Comparison of ENCODE assay signal across 27 cellular contexts in the genomic region with DNA sequence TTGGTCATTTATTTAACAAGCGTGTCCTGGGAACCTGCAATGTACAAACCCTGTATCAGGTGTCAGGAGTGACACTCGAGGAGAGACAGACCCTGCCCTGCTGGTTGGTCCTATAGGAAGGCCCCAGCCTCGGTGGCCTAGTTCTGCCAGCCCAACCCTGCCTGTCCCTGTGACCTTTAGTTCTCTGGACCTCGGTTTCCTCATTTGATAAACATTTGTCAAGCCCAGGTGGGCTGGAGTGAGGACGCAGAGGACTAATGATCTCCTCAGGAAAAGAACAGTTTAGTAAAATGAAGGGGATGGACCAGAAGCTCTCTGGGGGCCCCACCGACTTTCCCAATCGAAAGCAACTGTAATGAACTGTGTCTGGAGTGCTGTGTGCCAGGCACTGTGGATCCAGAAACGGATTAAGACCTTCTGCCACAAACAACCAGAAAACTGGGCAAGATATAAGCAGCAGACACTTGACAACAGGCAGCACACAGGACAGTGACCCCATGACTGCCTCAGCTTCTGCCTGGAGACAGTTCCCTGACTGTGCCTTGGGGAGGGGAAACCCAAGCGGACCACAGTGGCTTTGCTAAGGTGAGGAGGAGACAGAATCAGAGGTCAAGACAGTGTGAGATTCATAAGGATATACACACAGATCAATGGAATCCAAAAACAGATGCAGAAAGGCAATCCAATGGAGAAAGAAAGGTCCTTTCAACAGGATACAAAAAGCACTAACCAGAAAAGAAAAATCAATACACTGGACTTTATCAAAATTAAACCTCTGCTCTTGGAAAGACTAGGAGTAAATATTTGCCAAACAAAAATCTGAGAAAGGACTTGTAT. TPM values are rescaled to one million over a fixed set of nuclear protein-coding genes. Genes with fewer than 3 reads are reported as not detected.
DNase-seq lines count a peak whose midpoint lies in the region; ATAC-seq and TF ChIP-seq lines count a peak whose summit lies in the region.
"Had no signal": no experiment of that assay in that cellular context is flagged by ENCODE, and none has a peak within 500 bp of the region (broad histone marks: within the 10 kb centered on the region; RNA-seq: fewer than 3 reads in every experiment).

No MANE protein-coding gene starts in this region.

- in situ Hi-C loops in transverse colon (cut with MboI; ENCODE audit: low pct_ligation_motif_present in 1 of 4, low pct_unique_long_range_greater_than_20kb in 1 of 4, low sequenced_read_pairs in 3 of 4): loop anchor here in 1 of 4 donors (25.0 kb wide), 1 partner anchor 164 kb away; the partner anchor contains the start of gene MXRA7

- POLR2A ChIA-PET in PC-3 (lab: Charles Lee; ENCODE audit: unreplicated experiment): no interaction called here

- peak overlapping the region; percentile 26; the same call in 1 of the 2 replicates for H3K27ac ChIP-seq in PC-3 (ENCODE audit: low read length)
- peak overlapping the region in 3 of 4 donors; percentile 44 to 63 (median 56) for H3K27ac ChIP-seq in body of pancreas
- no peak overlapping the region for H3K27ac ChIP-seq in left lung
- H3K27ac ChIP-seq in skeletal muscle tissue (ENCODE audit: low read depth, low read length): peak overlapping the region; percentile 42
- H3K27ac ChIP-seq in transverse colon: no peak overlapping the region

- TF ChIP-seq EP300 in transverse colon (IDR thresholded peaks at IDR 0.05; ENCODE audit: low read depth): no peak

- H4K20me1 ChIP-seq in PC-3 (ENCODE audit: low read length): no peaks in the 10 kb centered on the region

- no peak for TF ChIP-seq CTCF in PC-3 (conservative IDR thresholded peaks at IDR 0.05; ENCODE audit: low read depth, low read length)
- TF ChIP-seq CTCF in body of pancreas (IDR thresholded peaks at IDR 0.05): no peak
- no peak for TF ChIP-seq CTCF in left lung (IDR thresholded peaks at IDR 0.05)
- no peak for TF ChIP-seq CTCF in transverse colon (IDR thresholded peaks at IDR 0.05)
- TF ChIP-seq CTCF in lower leg skin (IDR thresholded peaks at IDR 0.05): no peak

- H3K27me3 ChIP-seq in PC-3 (ENCODE audit: low read length): no peaks in the 10 kb centered on the region
- peaks cover 0 to 5% of the 10 kb centered on the region in 2 donors for H3K27me3 ChIP-seq in body of pancreas
- peaks cover 0 to 11% of the 10 kb centered on the region in 2 donors for H3K27me3 ChIP-seq in left lung
- H3K27me3 ChIP-seq in skeletal muscle tissue (ENCODE audit: control insufficient read depth in 3 of 3, insufficient read depth in 3 of 3, low read length in 3 of 3): no peaks in the 10 kb centered on the region
- peaks cover 2% of the 10 kb centered on the region for H3K27me3 ChIP-seq in transverse colon
- H3K27me3 ChIP-seq: foreskin keratinocyte, upper lobe of left lung had no signal

- CTCF ChIA-PET in PC-3 (lab: Charles Lee): interaction anchor here (0.8 kb wide), 1 partner anchor 45 kb away, joined by 3 read pairs; no protein-coding TSS in a partner anchor

- BruUV-seq in PC-3 (replicated peaks; lab: Mats Ljungman, UMichigan): no TSS peak

- DNase-seq in PC-3 (no peak), body of pancreas (no peak), left lung (no peak), transverse colon (no peak), cerebellar cortex (ENCODE audit: low spot score) (no peak), lower leg skin (ENCODE audit: low spot score in 2 of 2) (no peak)
- DNase-seq: activated CD4-positive, alpha-beta memory T cell treated with anti-CD3 and anti-CD28 coated beads, Interleukin-2, amount 10 ng/mL, durations not matched to agents 7 days and 5 days; activated gamma-delta T cell treated with Interleukin-2 at 50 U/mL for 16 hours; activated naive CD8-positive, alpha-beta T cell treated with anti-CD3 and anti-CD28 coated beads, Interleukin-2, amount 50 U/mL, for 24 hours; activated T-cell treated with anti-CD3 and anti-CD28 coated beads for 4 hours; CD4-positive, alpha-beta memory T cell; DMS 273 treated with DMSO at 0.1 percent for 48 hours; effector memory CD4-positive, alpha-beta T cell; foreskin keratinocyte; hypothalamus; KG1; naive thymus-derived CD4-positive, alpha-beta T cell; NCI-H1436 treated with DMSO at 0.1 percent for 48 hours; NCI-H446 treated with DMSO at 0.1 percent for 48 hours; OCI-M1; SHP77; T-helper 9 cell; upper lobe of left lung had no signal

- peaks cover 35% of the 10 kb centered on the region for H3K4me1 ChIP-seq in PC-3 (ENCODE audit: insufficient read depth, low read length)
- peaks cover 70% of the 10 kb centered on the region for H3K4me1 ChIP-seq in body of pancreas
- peaks cover 25 to 66% of the 10 kb centered on the region in 2 donors for H3K4me1 ChIP-seq in left lung
- H3K4me1 ChIP-seq in skeletal muscle tissue (ENCODE audit: control insufficient read depth in 3 of 3, insufficient read depth in 3 of 3, low read length in 3 of 3): peaks cover 46 to 61% (median 61%) of the 10 kb centered on the region in 3 donors
- peaks cover 8 to 25% (median 13%) of the 10 kb centered on the region in 4 donors for H3K4me1 ChIP-seq in transverse colon

- H2AFZ ChIP-seq in PC-3 (ENCODE audit: low read length): no peak overlapping the region

- no peak overlapping the region for H3K4me2 ChIP-seq in PC-3 (ENCODE audit: low read length)

- H3K9me2 ChIP-seq in PC-3 (replicated peaks; ENCODE audit: low read length): no peaks in the 10 kb centered on the region

- H3K9ac ChIP-seq in PC-3 (ENCODE audit: low read length) (0 out of 2 replicates have a peak overlapping the region, but pooled peaks have one; percentile 8), skeletal muscle tissue (ENCODE audit: low read depth in 1 of 3, low read length in 3 of 3) (peak overlapping the region; percentile 33 to 61 (median 40))

- H3K36me3 ChIP-seq in PC-3 (ENCODE audit: low read depth, low read length) (no peaks in the 10 kb centered on the region), body of pancreas (replicated peaks in 1 of 2; ENCODE audit: insufficient read depth in 1 of 2, low read depth in 2 of 2) (no peaks in the 10 kb centered on the region), left lung (no peaks in the 10 kb centered on the region), skeletal muscle tissue (ENCODE audit: control insufficient read depth in 3 of 3, insufficient read depth in 3 of 3, low read length in 3 of 3) (no peaks in the 10 kb centered on the region), transverse colon (no peaks in the 10 kb centered on the region)
- H3K36me3 ChIP-seq: upper lobe of left lung had no signal

- WGBS in body of pancreas, 2 donors: 43 to 46% methylated on average over 8 to 9 of the region's 9 CpGs
- 64 to 82% methylated on average over 4 to 9 of the region's 9 CpGs for WGBS in transverse colon (ENCODE audit: low coverage in 1 of 2), 2 donors
- 69 to 71% methylated on average over 9 of the region's 9 CpGs for WGBS in lower leg skin, 2 donors

- intact Hi-C loops in PC-3 (cut with micrococcal nuclease) (no loop called here), body of pancreas (cut with DNase I) (no loop called here), left lung (cut with DNase I) (no loop called here), transverse colon (cut with DNase I; ENCODE audit: low total_unique reads) (no loop called here), lower leg skin (cut with DNase I; ENCODE audit: low total_unique reads) (no loop called here)

- H3K9me3 ChIP-seq in PC-3 (ENCODE audit: low read length) (no peaks in the 10 kb centered on the region), body of pancreas (no peaks in the 10 kb centered on the region), left lung (no peaks in the 10 kb centered on the region), skeletal muscle tissue (ENCODE audit: control insufficient read depth in 3 of 3, low read length in 3 of 3) (no peaks in the 10 kb centered on the region), transverse colon (no peaks in the 10 kb centered on the region)
- H3K9me3 ChIP-seq: upper lobe of left lung had no signal

- H3F3A ChIP-seq in PC-3 (ENCODE audit: low read length, unreplicated experiment): no peaks in the 10 kb centered on the region

- no peak overlapping the region for H3K4me3 ChIP-seq in PC-3 (ENCODE audit: low read length)
- H3K4me3 ChIP-seq in body of pancreas: no peak overlapping the region
- no peak overlapping the region for H3K4me3 ChIP-seq in left lung
- no peak overlapping the region for H3K4me3 ChIP-seq in skeletal muscle tissue (ENCODE audit: low read length in 3 of 3)
- no peak overlapping the region for H3K4me3 ChIP-seq in transverse colon
- no peak overlapping the region for H3K4me3 ChIP-seq in lower leg skin (ENCODE audit: low read depth, poor library complexity, severe bottlenecking)

- TF ChIP-seq POLR2A in body of pancreas (IDR thresholded peaks at IDR 0.05) (no peak), transverse colon (IDR thresholded peaks at IDR 0.05) (no peak), lower leg skin (IDR thresholded peaks at IDR 0.05) (no peak)

- ATAC-seq in PC-3 (no peak), body of pancreas (no peak), left lung (peak; percentile 28), HG03442 (IDR thresholded peaks at IDR 0.05; ENCODE audit: unreplicated experiment) (no peak)
- ATAC-seq: activated CD4-positive, CD25-positive, alpha-beta regulatory T cell treated with anti-CD3 and anti-CD28 coated beads, Interleukin-2, amount 50 U/mL, for 24 hours; activated naive CD8-positive, alpha-beta T cell treated with anti-CD3 and anti-CD28 coated beads, Interleukin-2, amount 50 U/mL, for 24 hours; foreskin keratinocyte; naive thymus-derived CD4-positive, alpha-beta T cell had no signal

- H3K79me2 ChIP-seq in PC-3 (ENCODE audit: low read length): no peaks in the 10 kb centered on the region

RNA-seq across cellular contexts. Expression of gene PRCD, which starts 8.8 kb away (rescaled TPM):
- total RNA-seq in PC-3 (2014; rRNA removed): 0.86 and 2.5 TPM in 2 replicates
- 1 to 10 TPM in 1 of 2 donors, under 1 TPM in 1; 0.52 to 4.6 TPM for total RNA-seq in body of pancreas
- 1 to 10 TPM; 1.3 to 2.9 TPM for total RNA-seq in left lung
- 0.52 TPM for total RNA-seq in skeletal muscle tissue
- total RNA-seq in transverse colon: 1 to 10 TPM in 1 of 4 donors, under 1 TPM in 1, not detected in 2; 0.64 to 6.8 TPM
- 1 to 10 TPM in 3 of 4 donors, under 1 TPM in 1; 0.42 to 7.5 (median 4.0) TPM for total RNA-seq in lower leg skin
- total RNA-seq: activated CD4-positive, alpha-beta memory T cell treated with anti-CD3 and anti-CD28 coated beads, Interleukin-2, amount 10 ng/mL, durations not matched to agents 7 days and 5 days; CD4-positive, alpha-beta memory T cell; HT1080; naive thymus-derived CD4-positive, alpha-beta T cell had no signal

RNA-seq across cellular contexts. Expression of gene CYGB, which starts 11.1 kb away (rescaled TPM):
- 0.40 and 0.62 TPM in 2 replicates for total RNA-seq in PC-3 (2014; rRNA removed)
- 10 to 100 TPM in 1 of 2 donors, 1 to 10 TPM in 1; 9.6 to 21.1 TPM for total RNA-seq in body of pancreas
- 10 to 100 TPM; 10.2 to 13.7 TPM for total RNA-seq in left lung
- 8.9 TPM for total RNA-seq in skeletal muscle tissue
- 10 to 100 TPM in 2 of 4 donors, 1 to 10 TPM in 2; 7.5 to 20.1 (median 11.3) TPM for total RNA-seq in transverse colon
- 10 to 100 TPM in 3 of 4 donors, 1 to 10 TPM in 1; 9.7 to 14.4 (median 10.7) TPM for total RNA-seq in lower leg skin
- total RNA-seq: activated CD4-positive, alpha-beta memory T cell treated with anti-CD3 and anti-CD28 coated beads, Interleukin-2, amount 10 ng/mL, durations not matched to agents 7 days and 5 days; CD4-positive, alpha-beta memory T cell; naive thymus-derived CD4-positive, alpha-beta T cell had no signal

RNA-seq across cellular contexts. Expression of gene ST6GALNAC2, which starts 37.1 kb away (rescaled TPM):
- total RNA-seq in PC-3 (2014; rRNA removed): 1.0 and 6.4 TPM in 2 replicates
- total RNA-seq in body of pancreas: 10 to 100 TPM in 1 of 2 donors, 1 to 10 TPM in 1; 6.9 to 10.1 TPM
- total RNA-seq in left lung: 10 to 100 TPM; 17.5 to 30.2 TPM
- 2.6 TPM for total RNA-seq in skeletal muscle tissue
- 1 to 10 TPM in 3 of 4 donors, not detected in 1; 1.4 to 4.4 (median 1.6) TPM for total RNA-seq in transverse colon
- 100 to 1,000 TPM in 1 of 4 donors, 10 to 100 TPM in 3; 64.8 to 101 (median 76.5) TPM for total RNA-seq in lower leg skin
- total RNA-seq: HT1080 had no signal

RNA-seq across cellular contexts. Expression of gene RHBDF2, which starts 47.4 kb away (rescaled TPM):
- 52.3 and 74.8 TPM in 2 replicates for total RNA-seq in PC-3 (2014; rRNA removed)
- 10 to 100 TPM; 23.1 to 48.1 TPM for total RNA-seq in body of pancreas
- 10 to 100 TPM; 24.9 to 61.7 TPM for total RNA-seq in left lung
- total RNA-seq in skeletal muscle tissue: 3.7 TPM
- 10 to 100 TPM; 11.3 to 47.4 (median 23.2) TPM for total RNA-seq in transverse colon
- total RNA-seq in lower leg skin: 10 to 100 TPM; 53.7 to 76.1 (median 62.6) TPM

Comparison
In these comparisons a context has a peak if more than half of its experiments do, and no peak if none do; other contexts are left out.
1. H3K27ac ChIP-seq: peak in PC-3 (single experiment), body of pancreas (3 of 4) and skeletal muscle tissue (single experiment); none in left lung (0 of 2) and transverse colon (0 of 4).